ENCODE assay signal across 8 cellular contexts in genomic region chr3:169966086-169966950, GRCh38. TPM values are rescaled to one million over a fixed set of nuclear protein-coding genes. Genes with fewer than 3 reads are reported as not detected.
A peak's percentile ranks its signal among the peaks of the same experiment; 100 is the strongest.
DNase-seq lines count a peak whose midpoint lies in the region; ATAC-seq and TF ChIP-seq lines count a peak whose summit lies in the region.

A gene with protein sequence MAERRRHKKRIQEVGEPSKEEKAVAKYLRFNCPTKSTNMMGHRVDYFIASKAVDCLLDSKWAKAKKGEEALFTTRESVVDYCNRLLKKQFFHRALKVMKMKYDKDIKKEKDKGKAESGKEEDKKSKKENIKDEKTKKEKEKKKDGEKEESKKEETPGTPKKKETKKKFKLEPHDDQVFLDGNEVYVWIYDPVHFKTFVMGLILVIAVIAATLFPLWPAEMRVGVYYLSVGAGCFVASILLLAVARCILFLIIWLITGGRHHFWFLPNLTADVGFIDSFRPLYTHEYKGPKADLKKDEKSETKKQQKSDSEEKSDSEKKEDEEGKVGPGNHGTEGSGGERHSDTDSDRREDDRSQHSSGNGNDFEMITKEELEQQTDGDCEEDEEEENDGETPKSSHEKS (plus strand): TSS chr3:169966807. CDS start chr3:169966823, 16 bp downstream.

- H3K27me3 Mint-ChIP-seq in activated B cell treated with CpG ODN at 0.5 μM for 24 hours = no peaks in the 10 kb centered on the region

- peaks cover 37% of the 10 kb centered on the region for H3K36me3 Mint-ChIP-seq in activated B cell treated with CpG ODN at 0.5 μM for 24 hours (ENCODE audit: low read depth)

- CTCF ChIA-PET in activated B cell treated with CpG ODN at 0.5 μM for 24 hours (lab: Charles Lee) = interaction anchor here (0.7 to 9.3 kb wide), 17 partner anchors 12 to 203 kb away, joined by 3 to 127 read pairs (median 5); no protein-coding TSS in a partner anchor

- peak within 1 kb of the TSS; percentile 75 for H3K4me3 ChIP-seq in AG09309 (ENCODE audit: control insufficient read depth, low read depth, low read length)

- peaks cover 88% of the 10 kb centered on the region for H3K4me1 Mint-ChIP-seq in activated B cell treated with CpG ODN at 0.5 μM for 24 hours

- DNase-seq in AG09309 (ENCODE audit: low read depth) (peak; percentile 59), NCI-H226 (peak; percentile 86), activated B cell treated with CpG ODN at 0.5 μM for 24 hours (peak; percentile 94), caudate nucleus (lab: John Stamatoyannopoulos, UW) (peak; percentile 33 to 95 (median 88)), iris pigment epithelial cell (ENCODE audit: low read depth) (peak; percentile 88)
- DNase-seq in stimulated activated CD4-positive, alpha-beta T cell treated with anti-CD3 and anti-CD28 coated beads, Interleukin-12 subunit alpha, Interleukin-12 subunit beta, amount 100 ng/mL, for 4 hours = peak; percentile 95

- peaks cover 4% of the 10 kb centered on the region for H3K9me3 Mint-ChIP-seq in activated B cell treated with CpG ODN at 0.5 μM for 24 hours

- H3K27ac Mint-ChIP-seq in activated B cell treated with CpG ODN at 0.5 μM for 24 hours = peak within 1 kb of the TSS; percentile 99

- POLR2A ChIA-PET in activated B cell treated with CpG ODN at 0.5 μM for 24 hours (lab: Charles Lee) = interaction anchor here (0.6 to 9.8 kb wide), 35 partner anchors 9 to 214 kb away, joined by 3 to 305 read pairs (median 6); partner anchors contain the start of genes ACTRT3, LRRC34, LRRIQ4 and MYNN

- peak; percentile 90 for TF ChIP-seq POLR2A in GM18951 (IDR thresholded peaks at IDR 0.05; ENCODE audit: extremely low read depth, insufficient read depth, insufficient read length)

- intact Hi-C loops in activated B cell treated with CpG ODN at 0.5 μM for 24 hours (cut with micrococcal nuclease) = loop anchor here (1.0 to 2.0 kb wide), 7 partner anchors 12 to 202 kb away; partner anchors contain the start of gene TERC

- peak within 1 kb of the TSS; percentile 99 for H3K4me3 Mint-ChIP-seq in activated B cell treated with CpG ODN at 0.5 μM for 24 hours

- peak; percentile 93 for ATAC-seq in HG03196 (IDR thresholded peaks at IDR 0.05; ENCODE audit: unreplicated experiment)
- peak; percentile 86 for ATAC-seq in activated B cell treated with CpG ODN at 0.5 μM for 24 hours (ENCODE audit: low read depth)

- H3K27ac ChIP-seq in caudate nucleus (ENCODE audit: low read depth, low read length) = peak within 1 kb of the TSS; percentile 90

- TF ChIP-seq CTCF in AG09309 (IDR thresholded peaks at IDR 0.05; ENCODE audit: control insufficient read depth, insufficient read depth, low read depth, low read length, missing control alignments) (peak; percentile 43), activated B cell treated with CpG ODN at 0.5 μM for 24 hours (IDR thresholded peaks at IDR 0.05) (no peak)

- in situ Hi-C loops in GM18951 (cut with MboI; ENCODE audit: low sequenced_read_pairs, unreplicated experiment) = no loop called here

RNA-seq across cellular contexts. Expression of the gene that starts here (rescaled TPM):
- 140 and 165 TPM in 2 replicates for total RNA-seq in activated B cell treated with CpG ODN at 0.5 μM for 24 hours

Comparison
In these comparisons a context has a peak if more than half of its experiments do, and no peak if none do; other contexts are left out.
1. Peak in every context shown above with its lines: DNase-seq, ATAC-seq, H3K4me3 ChIP-seq and H3K27ac ChIP-seq.